Comparison of ENCODE assay signal across 14 cellular contexts in the genomic region with DNA sequence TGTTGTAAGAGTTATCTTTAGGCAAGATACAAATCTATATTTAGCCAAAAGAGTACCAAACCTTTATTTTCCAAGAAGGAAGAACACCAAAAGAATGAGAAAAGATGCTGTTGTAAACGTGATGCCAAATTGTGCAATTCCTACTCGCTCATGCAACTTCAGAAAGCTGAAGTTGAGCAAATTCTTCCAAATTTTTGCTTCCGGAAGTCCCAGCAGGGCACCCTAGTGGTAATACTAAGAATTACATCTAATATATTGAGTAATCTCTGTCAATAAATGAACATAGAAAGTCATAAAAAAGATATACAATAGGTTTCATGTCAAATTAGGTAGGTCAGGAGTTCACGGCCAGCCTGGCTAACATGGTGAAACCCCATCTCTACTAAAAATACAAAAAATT. TPM values are rescaled to one million over a fixed set of nuclear protein-coding genes. Genes with fewer than 3 reads are reported as not detected.
DNase-seq lines count a peak whose midpoint lies in the region; ATAC-seq, FAIRE-seq and TF ChIP-seq lines count a peak whose summit lies in the region.
"Had no signal": no experiment of that assay in that cellular context is flagged by ENCODE, and none has a peak within 500 bp of the region (broad histone marks: within the 10 kb centered on the region; RNA-seq: fewer than 3 reads in every experiment).

No MANE protein-coding gene starts in this region.

- H3K9ac ChIP-seq in HepG2 (ENCODE audit: insufficient read depth, low read depth, low read length) (no peak overlapping the region), PC-3 (ENCODE audit: low read length) (no peak overlapping the region)

- TF ChIP-seq CTCF in HepG2 (CRISPR knock-in tag; IDR thresholded peaks at IDR 0.05) (no peak), right lobe of liver (IDR thresholded peaks at IDR 0.05) (peak in 1 of 4 donors; percentile 12), PC-3 (conservative IDR thresholded peaks at IDR 0.05; ENCODE audit: low read depth, low read length) (peak; percentile 62), esophagus muscularis mucosa (IDR thresholded peaks at IDR 0.05) (peak in 2 of 3 experiments; percentile 8 to 12), esophagus squamous epithelium (IDR thresholded peaks at IDR 0.05) (peak in 1 of 6 experiments; percentile 17)

- H3K4me2 ChIP-seq in HepG2 (ENCODE audit: low read depth, low read length) (no peak overlapping the region), PC-3 (ENCODE audit: low read length) (no peak overlapping the region)

- H3K27me3 ChIP-seq in HepG2 (ENCODE audit: control insufficient read depth in 1 of 2, insufficient read depth in 2 of 2, low read length in 2 of 2) (no peaks in the 10 kb centered on the region), right lobe of liver (no peaks in the 10 kb centered on the region), PC-3 (ENCODE audit: low read length) (peaks cover 8% of the 10 kb centered on the region; the same call in 1 of the 2 replicates), esophagus muscularis mucosa (peaks cover 0 to 2% (median 0%) of the 10 kb centered on the region in 4 donors), esophagus squamous epithelium (no peaks in the 10 kb centered on the region)
- H3K27me3 ChIP-seq: sigmoid colon had no signal

- H3K9me2 ChIP-seq in PC-3 (replicated peaks; ENCODE audit: low read length), result no peaks in the 10 kb centered on the region

- H3K4me3 ChIP-seq in HepG2 (replicated peaks in 1 of 3; ENCODE audit: insufficient read depth in 1 of 3, low read depth in 2 of 3, low read length in 3 of 3) (no peak overlapping the region), right lobe of liver (no peak overlapping the region), PC-3 (ENCODE audit: low read length) (no peak overlapping the region), esophagus muscularis mucosa (no peak overlapping the region), esophagus squamous epithelium (no peak overlapping the region)
- H3K4me3 ChIP-seq: sigmoid colon had no signal

- TF ChIP-seq POLR2A in HepG2 (IDR thresholded peaks at IDR 0.05; ENCODE audit: insufficient read depth in 1 of 2, low read depth in 2 of 2, low read length in 2 of 2) (no peak), right lobe of liver (IDR thresholded peaks at IDR 0.05) (no peak), esophagus muscularis mucosa (IDR thresholded peaks at IDR 0.05; ENCODE audit: low read depth) (no peak), esophagus squamous epithelium (IDR thresholded peaks at IDR 0.05) (no peak)

- no peak overlapping the region for H3K27ac ChIP-seq in HepG2 (ENCODE audit: extremely low read length, insufficient read depth, low read length)
- H3K27ac ChIP-seq in right lobe of liver, result no peak overlapping the region
- H3K27ac ChIP-seq in PC-3 (ENCODE audit: low read length), result no peak overlapping the region
- no peak overlapping the region for H3K27ac ChIP-seq in esophagus muscularis mucosa (replicated peaks in 1 of 4)
- H3K27ac ChIP-seq in esophagus squamous epithelium, result no peak overlapping the region
- H3K27ac ChIP-seq: sigmoid colon had no signal

- no peaks in the 10 kb centered on the region for H3F3A ChIP-seq in PC-3 (ENCODE audit: low read length, unreplicated experiment)

- 8% methylated on average over 4 of the region's 4 CpGs for WGBS in HepG2 (ENCODE audit: low lambda C conversion rate)
- 41% methylated on average over 4 of the region's 4 CpGs for WGBS in right lobe of liver (ENCODE audit: insufficient coverage, low coverage, low lambda C conversion rate, missing lambda C conversion rate)
- WGBS in esophagus muscularis mucosa, result 91% methylated on average over 4 of the region's 4 CpGs
- WGBS in esophagus squamous epithelium, 2 donors, result 73 to 78% methylated on average over 4 of the region's 4 CpGs

- CTCF ChIA-PET in HepG2 (lab: Yijun Ruan, JAX; ENCODE audit: low intra/inter-chr PET ratio, low total read pairs), result no interaction called here
- CTCF ChIA-PET in PC-3 (lab: Charles Lee), result no interaction called here

- H2AFZ ChIP-seq in HepG2 (ENCODE audit: low read length) (no peak overlapping the region), PC-3 (ENCODE audit: low read length) (no peak overlapping the region)

- FAIRE-seq in HepG2 (lab: Jason Lieb, UNC), result no peak
- FAIRE-seq: colon, urothelium cell line had no signal

- TF ChIP-seq RAD21 in HepG2 (CRISPR knock-in tag; IDR thresholded peaks at IDR 0.05), result no peak

- no peaks in the 10 kb centered on the region for H3K4me1 ChIP-seq in HepG2 (ENCODE audit: insufficient read depth, low read length)
- no peaks in the 10 kb centered on the region for H3K4me1 ChIP-seq in right lobe of liver
- H3K4me1 ChIP-seq in PC-3 (ENCODE audit: insufficient read depth, low read length), result no peaks in the 10 kb centered on the region
- H3K4me1 ChIP-seq in esophagus muscularis mucosa, result no peaks in the 10 kb centered on the region
- H3K4me1 ChIP-seq in esophagus squamous epithelium, result no peaks in the 10 kb centered on the region
- H3K4me1 ChIP-seq: sigmoid colon had no signal

- H3K79me2 ChIP-seq in HepG2 (ENCODE audit: insufficient read depth, low read length), result no peaks in the 10 kb centered on the region
- H3K79me2 ChIP-seq in PC-3 (ENCODE audit: low read length), result no peaks in the 10 kb centered on the region

- no TSS peak for BruUV-seq in HepG2 (replicated peaks; lab: Mats Ljungman, UMichigan)
- BruUV-seq in PC-3 (replicated peaks; lab: Mats Ljungman, UMichigan), result no TSS peak

- ATAC-seq in HepG2 (no peak), right lobe of liver (no peak), PC-3 (no peak), HG03135 (IDR thresholded peaks at IDR 0.05; ENCODE audit: unreplicated experiment) (no peak)
- ATAC-seq: activated CD4-positive, CD25-positive, alpha-beta regulatory T cell treated with anti-CD3 and anti-CD28 coated beads, Interleukin-2, amount 50 U/mL, for 24 hours had no signal

- intact Hi-C loops in HepG2 (cut with micrococcal nuclease; ENCODE audit: unreplicated experiment) (no loop called here), right lobe of liver (cut with DNase I) (no loop called here), PC-3 (cut with micrococcal nuclease) (no loop called here), esophagus muscularis mucosa (cut with DNase I) (no loop called here), esophagus squamous epithelium (cut with DNase I) (no loop called here)

- H3K9me3 ChIP-seq in HepG2 (ENCODE audit: low read length) (no peaks in the 10 kb centered on the region), right lobe of liver (no peaks in the 10 kb centered on the region), PC-3 (ENCODE audit: low read length) (no peaks in the 10 kb centered on the region), esophagus muscularis mucosa (no peaks in the 10 kb centered on the region), esophagus squamous epithelium (peaks cover 0 to 7% (median 0%) of the 10 kb centered on the region in 3 donors)
- H3K9me3 ChIP-seq: sigmoid colon had no signal

- POLR2A ChIA-PET in HepG2 (lab: Yijun Ruan, JAX) (no interaction called here), PC-3 (lab: Charles Lee; ENCODE audit: unreplicated experiment) (no interaction called here)

- no peak for DNase-seq in HepG2 (ENCODE audit: low spot score)
- DNase-seq in right lobe of liver, result no peak
- DNase-seq in PC-3, result peak; percentile 15
- DNase-seq in esophagus muscularis mucosa (ENCODE audit: extremely low spot score), result no peak
- DNase-seq in esophagus squamous epithelium (lab: John Stamatoyannopoulos, UW), result no peak
- DNase-seq in C1 segment of cervical spinal cord (lab: John Stamatoyannopoulos, UW), result no peak
- no peak for DNase-seq in DMS79 treated with DMSO at 0.1 percent for 48 hours (lab: John Stamatoyannopoulos, UW)
- DNase-seq: activated gamma-delta T cell, NCI-H1694 treated with DMSO at 0.1 percent for 48 hours, sigmoid colon had no signal

- no peaks in the 10 kb centered on the region for H3K36me3 ChIP-seq in HepG2 (replicated peaks in 1 of 2; ENCODE audit: control insufficient read depth in 1 of 2, insufficient read depth in 2 of 2, low read length in 2 of 2)
- no peaks in the 10 kb centered on the region for H3K36me3 ChIP-seq in right lobe of liver
- no peaks in the 10 kb centered on the region for H3K36me3 ChIP-seq in PC-3 (ENCODE audit: low read depth, low read length)
- no peaks in the 10 kb centered on the region for H3K36me3 ChIP-seq in esophagus muscularis mucosa
- H3K36me3 ChIP-seq in esophagus squamous epithelium, result no peaks in the 10 kb centered on the region
- H3K36me3 ChIP-seq: sigmoid colon had no signal

- H4K20me1 ChIP-seq in HepG2 (ENCODE audit: insufficient read depth, low read length), result no peaks in the 10 kb centered on the region
- H4K20me1 ChIP-seq in PC-3 (ENCODE audit: low read length), result no peaks in the 10 kb centered on the region

- in situ Hi-C loops in HepG2 (cut with HindIII; ENCODE audit: extremely low pct_ligation_motif_present, low pct_unique_long_range_greater_than_20kb), result no loop called here

- TF ChIP-seq EP300 in HepG2 (IDR thresholded peaks at IDR 0.05; ENCODE audit: low read depth in 2 of 2, low read length in 2 of 2) (no peak), HepG2 (CRISPR knock-in tag; IDR thresholded peaks at IDR 0.05; ENCODE audit: borderline replicate concordance) (no peak), esophagus muscularis mucosa (IDR thresholded peaks at IDR 0.05) (no peak)

RNA-seq across cellular contexts. Expression of gene SMARCAD1, which starts 36.0 kb away (rescaled TPM):
- total RNA-seq in HepG2 (2016; rRNA removed; fragmentation: Illumina TruSeq; extraction: Trizol) (35.9 and 52.8 TPM in 2 replicates), right lobe of liver (10 to 100 TPM in 3 of 6 experiments, 1 to 10 TPM in 3; 7.2 to 10.4 (median 9.6) TPM), PC-3 (2014; rRNA removed) (10.9 and 17.0 TPM in 2 replicates), esophagus muscularis mucosa (10 to 100 TPM; 12.3 to 19.1 (median 14.5) TPM), esophagus squamous epithelium (10 to 100 TPM; 13.2 to 26.7 (median 20.8) TPM)
- 3.1 and 5.0 TPM in 2 replicates for total RNA-seq in HepG2 (2016; cell fraction: cytosol; rRNA removed; fragmentation: Illumina TruSeq; extraction: Trizol; ENCODE audit: low read depth)
- 35.6 and 51.2 TPM in 2 replicates for total RNA-seq in HepG2 (2016; cell fraction: insoluble cytoplasmic fraction; rRNA removed; fragmentation: Illumina TruSeq; extraction: Trizol)
- 7.0 and 9.5 TPM in 2 replicates for total RNA-seq in HepG2 (2016; cell fraction: membrane; rRNA removed; fragmentation: Illumina TruSeq; extraction: Trizol)
- 51.3 and 53.6 TPM in 2 replicates for total RNA-seq in HepG2 (2016; cell fraction: nucleus; rRNA removed; fragmentation: Illumina TruSeq; extraction: Trizol)
- polyA plus RNA-seq in HepG2 (2011; rRNA removed), result 14.4 and 18.2 TPM in 2 replicates
- 5.0 and 8.5 TPM in 2 replicates for polyA plus RNA-seq in HepG2 (2011; cell fraction: cytosol; rRNA removed)
- 17.9 and 20.5 TPM in 2 replicates for polyA plus RNA-seq in HepG2 (2011; cell fraction: nucleus; rRNA removed)
- 13.0 and 15.0 TPM in 2 replicates for polyA plus RNA-seq in HepG2 (2012)
- 0.44 and 0.62 TPM in 2 replicates for polyA plus RNA-seq in HepG2 (2016; cell fraction: cytosol; fragmentation: Illumina TruSeq; extraction: Trizol; ENCODE audit: low read depth)
- 31.9 and 32.0 TPM in 2 replicates for polyA plus RNA-seq in HepG2 (2016; cell fraction: insoluble cytoplasmic fraction; fragmentation: Illumina TruSeq; extraction: Trizol; ENCODE audit: low read depth)
- polyA plus RNA-seq in HepG2 (2016; cell fraction: membrane; fragmentation: Illumina TruSeq; extraction: Trizol; ENCODE audit: low read depth), result 1.9 and 2.1 TPM in 2 replicates
- 41.8 and 42.7 TPM in 2 replicates for polyA plus RNA-seq in HepG2 (2016; cell fraction: nucleus; fragmentation: Illumina TruSeq; extraction: Trizol; ENCODE audit: insufficient read depth, low read depth)
- polyA minus RNA-seq in HepG2 (2011; rRNA and poly(A)+ RNA removed; ENCODE audit: low replicate concordance), result 8.5 and 10.5 TPM in 2 replicates
- 16.1 and 17.1 TPM in 2 replicates for polyA minus RNA-seq in HepG2 (2011; cell fraction: cytosol; rRNA and poly(A)+ RNA removed)
- polyA minus RNA-seq in HepG2 (2011; cell fraction: nucleus; rRNA and poly(A)+ RNA removed), result 82.7 and 86.5 TPM in 2 replicates
